In genomic region chrX:149996515-149996914, GRCh38 we compare ENCODE assay signal across 7 cellular contexts.
"Had no signal": no experiment of that assay in that cellular context is flagged by ENCODE, and none has a peak within 500 bp of the region (broad histone marks: within the 10 kb centered on the region; RNA-seq: fewer than 3 reads in every experiment).

No MANE protein-coding gene starts in this region.

- ATAC-seq: GM12878 had no signal

- H3K4me3 ChIP-seq: GM12878 had no signal

- FAIRE-seq: G401.6, GM12878, GM12891, GM12892, GM18507, GM19239 had no signal

- DNase-seq: GDM1 had no signal
